Comparison of ENCODE assay signal across 8 cellular contexts in genomic region chr17:77881545-77881944, GRCh38.
DNase-seq lines count a peak whose midpoint lies in the region; ATAC-seq and TF ChIP-seq lines count a peak whose summit lies in the region.

No MANE protein-coding gene starts in this region.

- no peaks in the 10 kb centered on the region for H3K27me3 Mint-ChIP-seq in activated naive CD8-positive, alpha-beta T cell treated with anti-CD3 and anti-CD28 coated beads for 36 hours
- H3K27me3 Mint-ChIP-seq in immature natural killer cell (ENCODE audit: low read depth in 3 of 3) = peaks cover 9 to 17% (median 15%) of the 10 kb centered on the region in 3 donors

- H3K4me1 Mint-ChIP-seq in activated naive CD8-positive, alpha-beta T cell treated with anti-CD3 and anti-CD28 coated beads for 36 hours = peaks cover 68% of the 10 kb centered on the region
- peaks cover 79 to 93% of the 10 kb centered on the region in 2 donors for H3K4me1 Mint-ChIP-seq in immature natural killer cell

- no peaks in the 10 kb centered on the region for H3K36me3 Mint-ChIP-seq in activated naive CD8-positive, alpha-beta T cell treated with anti-CD3 and anti-CD28 coated beads for 36 hours
- no peaks in the 10 kb centered on the region for H3K36me3 Mint-ChIP-seq in immature natural killer cell

- ATAC-seq in GM19043 (IDR thresholded peaks at IDR 0.05; ENCODE audit: low read depth, unreplicated experiment) (peak; percentile 96), HG03095 (IDR thresholded peaks at IDR 0.05; ENCODE audit: unreplicated experiment) (peak; percentile 90), SK-N-SH treated with all-trans-retinoic acid at 6 μM for 48 hours (peak; percentile 75)

- DNase-seq in activated naive CD8-positive, alpha-beta T cell treated with anti-CD3 and anti-CD28 coated beads for 36 hours = peak; percentile 78
- DNase-seq in immature natural killer cell = peak; percentile 95 to 97 (median 96)
- peak; percentile 41 for DNase-seq in stimulated activated CD4-positive, alpha-beta T cell treated with anti-CD3 and anti-CD28 coated beads, Interleukin-2, amount 100 ng/mL, for 4 hours (ENCODE audit: low read depth)
- no peak for DNase-seq in superior temporal gyrus (ENCODE audit: extremely low spot score)
- DNase-seq in dermis blood vessel endothelial cell = no peak

- peak overlapping the region; percentile 59 for H3K27ac Mint-ChIP-seq in activated naive CD8-positive, alpha-beta T cell treated with anti-CD3 and anti-CD28 coated beads for 36 hours
- peak overlapping the region; percentile 96 to 100 (median 99) for H3K27ac Mint-ChIP-seq in immature natural killer cell

- H3K4me3 Mint-ChIP-seq in activated naive CD8-positive, alpha-beta T cell treated with anti-CD3 and anti-CD28 coated beads for 36 hours = peak overlapping the region; percentile 58
- peak overlapping the region; percentile 86 to 96 (median 90) for H3K4me3 Mint-ChIP-seq in immature natural killer cell

- H3K9me3 Mint-ChIP-seq in activated naive CD8-positive, alpha-beta T cell treated with anti-CD3 and anti-CD28 coated beads for 36 hours = no peaks in the 10 kb centered on the region
- no peaks in the 10 kb centered on the region for H3K9me3 Mint-ChIP-seq in immature natural killer cell

TF ChIP-seq in SK-N-SH treated with all-trans-retinoic acid at 6 μM for 48 hours, 23 proteins besides CTCF, POLR2A, EP300 and RAD21:
- no peak for TF ChIP-seq OSR1 (CRISPR knock-in tag; IDR thresholded peaks at IDR 0.05)
- no peak for TF ChIP-seq ZC3H10 (CRISPR knock-in tag; IDR thresholded peaks at IDR 0.05)
- 0 out of 2 replicates have a peak, but pooled peaks have one; percentile 49 for TF ChIP-seq TSHZ2 (CRISPR knock-in tag; IDR thresholded peaks at IDR 0.05)
- TF ChIP-seq ZNF70 (CRISPR knock-in tag; IDR thresholded peaks at IDR 0.05) = peak; percentile 6; the same call in 1 of the 2 replicates
- no peak for TF ChIP-seq TOX (CRISPR knock-in tag; IDR thresholded peaks at IDR 0.05; ENCODE audit: borderline replicate concordance)
- no peak for TF ChIP-seq GLIS3 (CRISPR knock-in tag; IDR thresholded peaks at IDR 0.05)
- TF ChIP-seq ARNTL (CRISPR knock-in tag; IDR thresholded peaks at IDR 0.05; ENCODE audit: borderline replicate concordance, low read depth) = no peak
- 0 out of 2 replicates have a peak, but pooled peaks have one; percentile 58 for TF ChIP-seq ZNF565 (CRISPR knock-in tag; conservative IDR thresholded peaks at IDR 0.05; ENCODE audit: low read depth)
- TF ChIP-seq POU6F1 (CRISPR knock-in tag; IDR thresholded peaks at IDR 0.05; ENCODE audit: borderline replicate concordance, low read depth) = no peak
- no peak for TF ChIP-seq CSDC2 (CRISPR knock-in tag; IDR thresholded peaks at IDR 0.05)
- TF ChIP-seq ZFP3 (CRISPR knock-in tag; IDR thresholded peaks at IDR 0.05) = no peak
- TF ChIP-seq SNAI2 (CRISPR knock-in tag; IDR thresholded peaks at IDR 0.05) = no peak
- TF ChIP-seq ESRRG (CRISPR knock-in tag; IDR thresholded peaks at IDR 0.05) = no peak

Comparison
In these comparisons a context has a peak if more than half of its experiments do, and no peak if none do; other contexts are left out.
1. DNase-seq: peak in activated naive CD8-positive, alpha-beta T cell treated with anti-CD3 and anti-CD28 coated beads for 36 hours (single experiment), immature natural killer cell (3 of 3) and stimulated activated CD4-positive, alpha-beta T cell treated with anti-CD3 and anti-CD28 coated beads, Interleukin-2, amount 100 ng/mL, for 4 hours (single experiment); none in superior temporal gyrus (single experiment) and dermis blood vessel endothelial cell (single experiment).
2. Peak in every context shown above with its lines, with median percentiles within 50 percentile points of each other: ATAC-seq.